Comparison of ENCODE assay signal across 32 cellular contexts in genomic region chrX:137896123-137896522, GRCh38.
"Had no signal": no experiment of that assay in that cellular context is flagged by ENCODE, and none has a peak within 500 bp of the region (broad histone marks: within the 10 kb centered on the region; RNA-seq: fewer than 3 reads in every experiment).

No MANE protein-coding gene starts in this region.

- FAIRE-seq: colon, frontal cortex, urothelium cell line had no signal

- H3K4me1 ChIP-seq: breast epithelium, esophagus muscularis mucosa, right lobe of liver, stomach, transverse colon had no signal

- H2AFZ ChIP-seq: hepatocyte had no signal

- H3K4me3 Mint-ChIP-seq: activated B cell treated with CpG ODN at 0.5 μM for 24 hours; activated CD4-positive, alpha-beta T cell treated with anti-CD3 and anti-CD28 coated beads for 36 hours; activated naive CD8-positive, alpha-beta T cell treated with anti-CD3 and anti-CD28 coated beads for 36 hours; activated T-cell treated with anti-CD3 and anti-CD28 coated beads, Interleukin-2, amount 50 U/mL, for 4 hours; central memory CD8-positive, alpha-beta T cell; effector memory CD8-positive, alpha-beta T cell; memory B cell; nephron progenitor cell; stimulated activated memory B cell treated with anti-CD40 and anti-IgM and Interleukin-4, amounts not matched to agents 10 μg/mL and 1 μg/mL and 100 μg/mL, for 72 hours had no signal

- H3K27ac ChIP-seq: breast epithelium, dorsolateral prefrontal cortex, esophagus muscularis mucosa, hepatocyte, right lobe of liver, skin epidermis, stomach, transverse colon had no signal

- H3K36me3 ChIP-seq: breast epithelium, esophagus muscularis mucosa, right lobe of liver, stomach, transverse colon had no signal

- H3K4me1 Mint-ChIP-seq: activated B cell treated with CpG ODN at 0.5 μM for 24 hours; activated CD4-positive, alpha-beta T cell treated with anti-CD3 and anti-CD28 coated beads for 36 hours; activated naive CD8-positive, alpha-beta T cell treated with anti-CD3 and anti-CD28 coated beads for 36 hours; central memory CD8-positive, alpha-beta T cell; memory B cell; nephron progenitor cell; stimulated activated memory B cell treated with anti-CD40 and anti-IgM and Interleukin-4, amounts not matched to agents 10 μg/mL and 1 μg/mL and 100 μg/mL, for 72 hours had no signal

- DNase-seq: activated B cell treated with CpG ODN at 0.5 μM for 24 hours; activated CD4-positive, alpha-beta T cell treated with anti-CD3 and anti-CD28 coated beads for 36 hours; activated CD4-positive, alpha-beta T cell treated with anti-CD3 and anti-CD28 coated beads, Interleukin-2, amount 50 U/mL, for 4 hours; activated CD8-positive, alpha-beta memory T cell treated with anti-CD3 and anti-CD28 coated beads for 24 hours; activated CD8-positive, alpha-beta memory T cell treated with anti-CD3 and anti-CD28 coated beads, Interleukin-2, amount 50 U/mL, for 48 hours; activated naive CD4-positive, alpha-beta T cell; activated naive CD8-positive, alpha-beta T cell treated with anti-CD3 and anti-CD28 coated beads for 36 hours; activated T-cell treated with anti-CD3 and anti-CD28 coated beads, Interleukin-2, amount 50 U/mL, for 4 hours; dorsolateral prefrontal cortex; effector memory CD8-positive, alpha-beta T cell; glutamatergic neuron; islet precursor cell; left cardiac atrium; mucosa of descending colon; nephron progenitor cell; nucleus accumbens; stimulated activated CD4-positive, alpha-beta T cell treated with anti-CD3 and anti-CD28 coated beads, Interleukin-1b, Interleukin-23, amount 100 ng/mL, for 48 hours; stomach; T-helper 9 cell; transverse colon had no signal

- H3K4me3 ChIP-seq: breast epithelium, dorsolateral prefrontal cortex, esophagus muscularis mucosa, hepatocyte, mucosa of descending colon, right lobe of liver, skin epidermis, stomach, transverse colon had no signal

- H3K27me3 Mint-ChIP-seq: activated B cell treated with CpG ODN at 0.5 μM for 24 hours; activated CD4-positive, alpha-beta T cell treated with anti-CD3 and anti-CD28 coated beads for 36 hours; activated naive CD8-positive, alpha-beta T cell treated with anti-CD3 and anti-CD28 coated beads for 36 hours; central memory CD8-positive, alpha-beta T cell; effector memory CD8-positive, alpha-beta T cell; memory B cell; stimulated activated memory B cell treated with anti-CD40 and anti-IgM and Interleukin-4, amounts not matched to agents 10 μg/mL and 1 μg/mL and 100 μg/mL, for 72 hours had no signal

- H3K27me3 ChIP-seq: breast epithelium, hepatocyte, right lobe of liver, stomach, transverse colon had no signal

- ATAC-seq: activated CD4-positive, alpha-beta T cell treated with anti-CD3 and anti-CD28 coated beads for 36 hours; activated T-cell treated with anti-CD3 and anti-CD28 coated beads, Interleukin-2, amount 50 U/mL, for 4 hours; effector memory CD8-positive, alpha-beta T cell; left cardiac atrium; mucosa of descending colon; right lobe of liver; stimulated activated memory B cell treated with anti-CD40 and anti-IgM and Interleukin-4, amounts not matched to agents 10 μg/mL and 1 μg/mL and 100 μg/mL, for 72 hours had no signal

- H3K9me3 Mint-ChIP-seq: activated naive CD8-positive, alpha-beta T cell treated with anti-CD3 and anti-CD28 coated beads for 36 hours; activated T-cell treated with anti-CD3 and anti-CD28 coated beads, Interleukin-2, amount 50 U/mL, for 4 hours; activated T-helper 2 cell treated with anti-CD3 and anti-CD28 coated beads, Interferon-gamma antibody, Interleukin-2, Interleukin-4, amounts not matched to agents 10 μg/mL and 5 μg/mL and 100 μg/mL, durations not matched to agents 14 hours and 24 hours and 36 hours; central memory CD8-positive, alpha-beta T cell; stimulated activated memory B cell treated with anti-CD40 and anti-IgM and Interleukin-4, amounts not matched to agents 10 μg/mL and 1 μg/mL and 100 μg/mL, for 72 hours had no signal

- H3K27ac Mint-ChIP-seq: activated B cell treated with CpG ODN at 0.5 μM for 24 hours; activated CD4-positive, alpha-beta T cell treated with anti-CD3 and anti-CD28 coated beads for 36 hours; activated naive CD8-positive, alpha-beta T cell treated with anti-CD3 and anti-CD28 coated beads for 36 hours; activated T-helper 2 cell treated with anti-CD3 and anti-CD28 coated beads, Interferon-gamma antibody, Interleukin-2, Interleukin-4, amounts not matched to agents 10 μg/mL and 5 μg/mL and 100 μg/mL, durations not matched to agents 14 hours and 24 hours and 36 hours; effector memory CD8-positive, alpha-beta T cell; memory B cell; nephron progenitor cell; stimulated activated memory B cell treated with anti-CD40 and anti-IgM and Interleukin-4, amounts not matched to agents 10 μg/mL and 1 μg/mL and 100 μg/mL, for 72 hours had no signal

- H3K79me2 ChIP-seq: hepatocyte had no signal

- H3K4me2 ChIP-seq: hepatocyte had no signal

- H3K9me3 ChIP-seq: breast epithelium, esophagus muscularis mucosa, mucosa of descending colon, right lobe of liver, transverse colon had no signal

- H3K36me3 Mint-ChIP-seq: activated naive CD8-positive, alpha-beta T cell treated with anti-CD3 and anti-CD28 coated beads for 36 hours; memory B cell; stimulated activated memory B cell treated with anti-CD40 and anti-IgM and Interleukin-4, amounts not matched to agents 10 μg/mL and 1 μg/mL and 100 μg/mL, for 72 hours had no signal
